In the genomic region with DNA sequence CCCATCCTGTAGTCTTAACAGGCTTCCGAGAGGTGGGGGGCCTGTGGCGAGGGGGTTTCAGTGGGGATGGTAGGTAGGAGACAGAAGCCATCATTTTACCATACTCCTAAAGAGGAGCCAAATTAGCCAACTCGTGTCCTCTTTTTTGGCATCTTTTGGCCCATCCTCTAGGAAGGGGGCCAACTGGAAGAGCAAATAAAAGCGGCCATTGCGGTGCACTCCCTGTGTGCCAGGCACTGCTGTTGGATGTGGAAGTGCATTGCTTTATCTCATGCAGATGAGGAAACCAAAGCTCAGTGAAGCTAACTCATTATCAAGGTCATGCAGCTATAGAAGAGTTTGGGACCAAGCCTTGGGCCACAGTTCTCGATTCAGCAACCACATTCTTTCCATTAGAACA, we compare ENCODE assay signal across 24 cellular contexts. TPM values are rescaled to one million over a fixed set of nuclear protein-coding genes. Genes with fewer than 3 reads are reported as not detected.
A peak's percentile ranks its signal among the peaks of the same experiment; 100 is the strongest.
DNase-seq lines count a peak whose midpoint lies in the region; ATAC-seq, FAIRE-seq and TF ChIP-seq lines count a peak whose summit lies in the region.
"Had no signal": no experiment of that assay in that cellular context is flagged by ENCODE, and none has a peak within 500 bp of the region (broad histone marks: within the 10 kb centered on the region; RNA-seq: fewer than 3 reads in every experiment).

No MANE protein-coding gene starts in this region.

- H3K36me3 Mint-ChIP-seq in IgD-negative memory B cell (peaks cover 10% of the 10 kb centered on the region), CD14-positive monocyte (peaks cover 61 to 90% of the 10 kb centered on the region in 2 donors)
- H3K36me3 Mint-ChIP-seq in stimulated activated naive B cell treated with anti-CD40 and anti-IgM and Interleukin-4, amounts not matched to agents 10 μg/mL and 1 μg/mL and 100 μg/mL, for 72 hours = peaks cover 5 to 20% of the 10 kb centered on the region in 2 donors

- TF ChIP-seq CTCF in RWPE1 (conservative IDR thresholded peaks at IDR 0.05; ENCODE audit: low read depth) (no peak), right lobe of liver (IDR thresholded peaks at IDR 0.05) (no peak), CD14-positive monocyte (IDR thresholded peaks at IDR 0.05) (no peak)

- peaks cover 0 to 60% (median 6%) of the 10 kb centered on the region in 4 donors for H3K4me1 ChIP-seq in right lobe of liver

- no peaks in the 10 kb centered on the region for H3K27me3 ChIP-seq in right lobe of liver
- H3K27me3 ChIP-seq: MG63 had no signal

- H3K4me3 Mint-ChIP-seq in IgD-negative memory B cell = peak overlapping the region in 3 of 4 donors; percentile 60 to 95 (median 82)
- H3K4me3 Mint-ChIP-seq in stimulated activated naive B cell treated with anti-CD40 and anti-IgM and Interleukin-4, amounts not matched to agents 10 μg/mL and 1 μg/mL and 100 μg/mL, for 72 hours = no peak overlapping the region
- H3K4me3 Mint-ChIP-seq in CD14-positive monocyte = no peak overlapping the region
- H3K4me3 Mint-ChIP-seq: CD8-positive, alpha-beta memory T cell had no signal

- H3K4me1 Mint-ChIP-seq in IgD-negative memory B cell (peaks cover 52 to 84% (median 66%) of the 10 kb centered on the region in 3 donors), CD14-positive monocyte (peaks cover 74% of the 10 kb centered on the region)
- H3K4me1 Mint-ChIP-seq in stimulated activated naive B cell treated with anti-CD40 and anti-IgM and Interleukin-4, amounts not matched to agents 10 μg/mL and 1 μg/mL and 100 μg/mL, for 72 hours = peaks cover 68 to 100% of the 10 kb centered on the region in 2 donors

- no peaks in the 10 kb centered on the region for H3K9me3 ChIP-seq in right lobe of liver
- H3K9me3 ChIP-seq: HAP-1, MG63 had no signal

- H3K27ac Mint-ChIP-seq in IgD-negative memory B cell (peak overlapping the region in 2 of 3 donors; percentile 79 to 82), CD14-positive monocyte (peak overlapping the region in 2 of 7 donors; percentile 27 to 32)
- H3K27ac Mint-ChIP-seq in stimulated activated naive B cell treated with anti-CD40 and anti-IgM and Interleukin-4, amounts not matched to agents 10 μg/mL and 1 μg/mL and 100 μg/mL, for 72 hours = peak overlapping the region; percentile 65

- no peak overlapping the region for H3K4me3 ChIP-seq in right lobe of liver
- H3K4me3 ChIP-seq: GM12878, HAP-1, MG63, SK-N-MC had no signal

- intact Hi-C loops in right lobe of liver (cut with DNase I) = no loop called here
- intact Hi-C loops in CD14-positive monocyte (cut with micrococcal nuclease) = loop anchor here in 1 of 2 donors (5.0 kb wide), 1 partner anchor 40 kb away; no protein-coding TSS in a partner anchor

- FAIRE-seq in frontal cortex (lab: Jason Lieb, UNC) = no peak
- FAIRE-seq: GM12878 had no signal

- POLR2A ChIA-PET in RWPE1 (lab: Yijun Ruan, JAX; ENCODE audit: low non-redundant PET) = no interaction called here

- DNase-seq in RWPE1 (ENCODE audit: low spot score) (no peak), right lobe of liver (no peak), frontal cortex (ENCODE audit: low spot score in 2 of 2) (no peak), CD14-positive monocyte (ENCODE audit: low spot score) (no peak)
- no peak for DNase-seq in stimulated activated naive B cell treated with anti-CD40 and anti-IgM and Interleukin-4, amounts not matched to agents 10 μg/mL and 1 μg/mL and 100 μg/mL, for 72 hours
- DNase-seq: CD8-positive, alpha-beta memory T cell; DMS 273 treated with DMSO at 0.1 percent for 48 hours; DMS79; EL; GDM1; GOT3; KBM-7; MG63; NCI-H2029; NCI-H446; NCI-H526 treated with DMSO at 0.1 percent for 48 hours; SIG-M5 had no signal

- H3K27ac ChIP-seq in RWPE1 (peak overlapping the region; percentile 100), right lobe of liver (no peak overlapping the region)
- H3K27ac ChIP-seq: C4-2B, SK-N-MC had no signal

- H3K9me3 Mint-ChIP-seq in IgD-negative memory B cell (no peaks in the 10 kb centered on the region), CD14-positive monocyte (peaks cover 0 to 2% (median 0%) of the 10 kb centered on the region in 7 donors)
- H3K9me3 Mint-ChIP-seq in stimulated activated naive B cell treated with anti-CD40 and anti-IgM and Interleukin-4, amounts not matched to agents 10 μg/mL and 1 μg/mL and 100 μg/mL, for 72 hours = no peaks in the 10 kb centered on the region
- H3K9me3 Mint-ChIP-seq: CD8-positive, alpha-beta memory T cell had no signal

- H3K36me3 ChIP-seq in right lobe of liver = no peaks in the 10 kb centered on the region
- H3K36me3 ChIP-seq: HAP-1 had no signal

- CTCF ChIA-PET in RWPE1 (lab: Yijun Ruan, JAX) = interaction anchor here (0.6 to 1.8 kb wide), 3 partner anchors 14 to 725 kb away, joined by 3 to 5 read pairs (median 4); a partner anchor contains a TSS

- no peaks in the 10 kb centered on the region for H3K27me3 Mint-ChIP-seq in IgD-negative memory B cell
- H3K27me3 Mint-ChIP-seq in stimulated activated naive B cell treated with anti-CD40 and anti-IgM and Interleukin-4, amounts not matched to agents 10 μg/mL and 1 μg/mL and 100 μg/mL, for 72 hours = no peaks in the 10 kb centered on the region
- peaks cover under 1 to 4% (median 1%) of the 10 kb centered on the region in 3 donors for H3K27me3 Mint-ChIP-seq in CD14-positive monocyte (ENCODE audit: low read depth in 3 of 3)
- H3K27me3 Mint-ChIP-seq: CD8-positive, alpha-beta memory T cell had no signal

- WGBS in right lobe of liver (ENCODE audit: insufficient coverage, low coverage, low lambda C conversion rate, missing lambda C conversion rate) = 58% methylated on average over 6 of the region's 6 CpGs

- ATAC-seq in right lobe of liver = peak; percentile 29 to 83 (median 50)
- no peak for ATAC-seq in stimulated activated naive B cell treated with anti-CD40 and anti-IgM and Interleukin-4, amounts not matched to agents 10 μg/mL and 1 μg/mL and 100 μg/mL, for 72 hours (replicated peaks)
- no peak for ATAC-seq in GM18505 (IDR thresholded peaks at IDR 0.05; ENCODE audit: unreplicated experiment)
- ATAC-seq: GM12878 had no signal

- TF ChIP-seq POLR2A in right lobe of liver (IDR thresholded peaks at IDR 0.05) (no peak), GM18505 (IDR thresholded peaks at IDR 0.05; ENCODE audit: borderline replicate concordance, extremely low read depth, insufficient read depth, insufficient read length) (no peak)

RNA-seq across cellular contexts. Expression of a gene that starts 6.1 kb away (rescaled TPM):
- polyA plus RNA-seq in IgD-negative memory B cell = 191 TPM
- 10 to 100 TPM; 17.1 to 67.7 (median 20.3) TPM for total RNA-seq in right lobe of liver
- total RNA-seq in frontal cortex = 35.5 TPM
- polyA plus RNA-seq in CD14-positive monocyte = 10 to 100 TPM; 13.2 to 22.0 TPM

RNA-seq across cellular contexts. Expression of a gene that starts 26.5 kb away (rescaled TPM):
- polyA plus RNA-seq in IgD-negative memory B cell (304 TPM), CD14-positive monocyte (100 to 1,000 TPM; 169 to 197 TPM)
- total RNA-seq in right lobe of liver (10 to 100 TPM; 43.4 to 83.0 (median 51.0) TPM), frontal cortex (3.7 TPM)

RNA-seq across cellular contexts. Expression of a gene that starts 26.8 kb away (rescaled TPM):
- polyA plus RNA-seq in IgD-negative memory B cell = 1.3 TPM
- total RNA-seq in right lobe of liver = 10 to 100 TPM in 2 of 6 experiments, 1 to 10 TPM in 4; 3.6 to 13.6 (median 7.3) TPM
- total RNA-seq in frontal cortex = 4.9 TPM
- under 1 TPM; 0.53 to 0.91 TPM for polyA plus RNA-seq in CD14-positive monocyte

RNA-seq across cellular contexts. Expression of a gene that starts 42.1 kb away (rescaled TPM):
- 0.08 TPM for polyA plus RNA-seq in IgD-negative memory B cell
- total RNA-seq in right lobe of liver = under 1 TPM in 2 of 6 experiments, not detected in 4; 0.13 to 0.46 TPM
- under 0.01 TPM for total RNA-seq in frontal cortex
- polyA plus RNA-seq in CD14-positive monocyte = under 1 TPM in 1 of 2 donors, not detected in 1; 0.08 TPM
- total RNA-seq: A673 had no signal

RNA-seq across cellular contexts. Expression of a gene that starts 58.2 kb away (rescaled TPM):
- polyA plus RNA-seq in IgD-negative memory B cell (63.4 TPM), CD14-positive monocyte (10 to 100 TPM; 18.9 to 20.3 TPM)
- total RNA-seq in right lobe of liver (10 to 100 TPM; 24.0 to 29.5 (median 26.4) TPM), frontal cortex (226 TPM)

Comparison
In these comparisons a context has a peak if more than half of its experiments do, and no peak if none do; other contexts are left out.
1. H3K4me3 Mint-ChIP-seq: peak in IgD-negative memory B cell (3 of 4); none in stimulated activated naive B cell treated with anti-CD40 and anti-IgM and Interleukin-4, amounts not matched to agents 10 μg/mL and 1 μg/mL and 100 μg/mL, for 72 hours (0 of 2) and CD14-positive monocyte (0 of 2).
2. ATAC-seq: peak in right lobe of liver (4 of 4); none in stimulated activated naive B cell treated with anti-CD40 and anti-IgM and Interleukin-4, amounts not matched to agents 10 μg/mL and 1 μg/mL and 100 μg/mL, for 72 hours (0 of 2) and GM18505 (single experiment).